Comparison of ENCODE assay signal across 2 cellular contexts in the genomic region with DNA sequence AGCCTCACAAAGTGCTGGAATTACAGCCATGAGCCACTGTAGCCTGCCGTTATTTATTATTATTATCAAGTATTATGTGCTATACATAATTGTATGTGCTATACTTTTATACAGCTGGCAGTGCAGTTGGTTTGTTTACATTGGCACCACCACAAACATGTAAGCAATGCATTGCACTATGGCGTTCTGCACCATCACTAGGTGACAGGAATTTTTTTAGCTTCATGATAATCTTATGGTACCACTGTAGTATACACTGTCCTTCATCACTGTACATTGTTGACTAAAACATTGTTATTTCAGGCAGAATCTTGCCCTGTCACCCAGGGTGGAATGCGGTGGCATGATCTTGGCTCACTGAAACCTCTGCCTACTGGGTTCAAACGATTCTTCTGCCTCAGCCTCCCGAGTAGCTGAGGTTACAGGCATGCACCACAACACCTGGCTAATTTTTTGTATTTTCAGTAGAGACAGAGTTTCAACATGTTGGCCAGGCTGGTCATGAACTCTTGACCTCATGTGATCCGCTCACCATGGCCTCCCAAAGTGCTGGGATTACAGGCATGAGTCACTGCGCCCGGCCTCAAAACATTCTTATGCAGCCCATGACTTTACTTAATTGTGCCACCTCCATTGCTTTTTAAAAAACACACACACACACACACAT.
TF ChIP-seq lines count a peak whose summit lies in the region.

No MANE protein-coding gene starts in this region.

TF ChIP-seq in K562, 482 proteins besides CTCF, POLR2A, EP300 and RAD21:
- TF ChIP-seq CC2D1A (IDR thresholded peaks at IDR 0.05) (no peak), ZNF644 (tag; IDR thresholded peaks at IDR 0.05; ENCODE audit: low read depth) (no peak), MAFF (IDR thresholded peaks at IDR 0.05; ENCODE audit: low read length) (no peak), ZNF24 (IDR thresholded peaks at IDR 0.05) (no peak), ILK (tag; IDR thresholded peaks at IDR 0.05; ENCODE audit: borderline replicate concordance, low read depth) (no peak), POLR3A (IDR thresholded peaks at IDR 0.05; ENCODE audit: borderline replicate concordance, extremely low read depth, insufficient read depth, insufficient read length) (no peak), SP1 (CRISPR knock-in tag; IDR thresholded peaks at IDR 0.05) (no peak), BHLHE40 (IDR thresholded peaks at IDR 0.05; ENCODE audit: low read length) (peak; percentile 41; the same call in 1 of the 2 replicates), ZFP30 (CRISPR knock-in tag; IDR thresholded peaks at IDR 0.05; ENCODE audit: borderline replicate concordance) (no peak), ZNF12 (CRISPR knock-in tag; IDR thresholded peaks at IDR 0.05) (no peak), PYGO2 (tag; IDR thresholded peaks at IDR 0.05) (no peak), MAX (CRISPR knock-in tag; IDR thresholded peaks at IDR 0.05) (no peak), NR2C1 (IDR thresholded peaks at IDR 0.05) (no peak), NR2C1 (tag; IDR thresholded peaks at IDR 0.05) (peak; percentile 31; the same call in 1 of the 2 replicates), KLF13 (tag; IDR thresholded peaks at IDR 0.05; ENCODE audit: borderline replicate concordance, low read depth) (no peak), FOXJ3 (CRISPR knock-in tag; IDR thresholded peaks at IDR 0.05) (no peak), ZC3H11A (IDR thresholded peaks at IDR 0.05; ENCODE audit: low read depth, low read length) (no peak), ELK3 (CRISPR knock-in tag; IDR thresholded peaks at IDR 0.05) (no peak)

TF ChIP-seq in HepG2, 621 proteins besides CTCF, POLR2A, EP300 and RAD21:
- no peak for TF ChIP-seq SMARCC2 (IDR thresholded peaks at IDR 0.05)
- peak; percentile 30 for TF ChIP-seq RARA (CRISPR knock-in tag; IDR thresholded peaks at IDR 0.05)
- no peak for TF ChIP-seq CBX5 (CRISPR knock-in tag; IDR thresholded peaks at IDR 0.05; ENCODE audit: borderline replicate concordance)
- no peak for TF ChIP-seq PAF1 (CRISPR knock-in tag; IDR thresholded peaks at IDR 0.05)
- TF ChIP-seq ZNF652 (CRISPR knock-in tag; IDR thresholded peaks at IDR 0.05; ENCODE audit: borderline replicate concordance, low read depth): no peak
- TF ChIP-seq FOSL2 (CRISPR knock-in tag; IDR thresholded peaks at IDR 0.05): peak; percentile 16; the same call in 1 of the 2 replicates
- no peak for TF ChIP-seq MAFG (CRISPR knock-in tag; IDR thresholded peaks at IDR 0.05)
TF ChIP-seq in HepG2: peak in this region for 2.
